Comparison of ENCODE assay signal across 8 cellular contexts in genomic region chr17:49788443-49789277, GRCh38. TPM values are rescaled to one million over a fixed set of nuclear protein-coding genes. Genes with fewer than 3 reads are reported as not detected.
DNase-seq lines count a peak whose midpoint lies in the region; ATAC-seq and TF ChIP-seq lines count a peak whose summit lies in the region.

KAT7 (plus strand) TSS chr17:49788681; CDS start chr17:49788835, 154 bp downstream.

- in situ Hi-C loops in KBM-7 (cut with MboI; ENCODE audit: low pct_unique_long_range_greater_than_20kb, low sequenced_read_pairs): no loop called here

- ATAC-seq in GM21717 (IDR thresholded peaks at IDR 0.05; ENCODE audit: unreplicated experiment): peak; percentile 84

- H3K27me3 Mint-ChIP-seq in activated T-cell treated with anti-CD3 and anti-CD28 coated beads, Interleukin-2, amount 50 U/mL, for 24 hours: no peaks in the 10 kb centered on the region

- peak; percentile 98 for DNase-seq in DMS153 treated with DMSO at 0.1 percent for 48 hours (lab: John Stamatoyannopoulos, UW; ENCODE audit: unreplicated experiment)
- peak; percentile 99 for DNase-seq in KBM-7
- peak; percentile 97 for DNase-seq in activated T-cell treated with anti-CD3 and anti-CD28 coated beads, Interleukin-2, amount 50 U/mL, for 24 hours
- DNase-seq in epithelial cell of proximal tubule (ENCODE audit: low read depth): peak; percentile 94
- DNase-seq in mucosa of gallbladder (ENCODE audit: low spot score): peak; percentile 99
- peak; percentile 93 to 99 for DNase-seq in stimulated activated CD8-positive, alpha-beta memory T cell treated with anti-CD3 and anti-CD28 coated beads, Interleukin-4, amount 100 ng/mL, for 4 hours (ENCODE audit: low read depth in 2 of 2, low spot score in 1 of 2)

- no peak for TF ChIP-seq CTCF in epithelial cell of proximal tubule (conservative IDR thresholded peaks at IDR 0.05; ENCODE audit: low read depth, low read length)

- peaks cover 59% of the 10 kb centered on the region for H3K36me3 Mint-ChIP-seq in activated T-cell treated with anti-CD3 and anti-CD28 coated beads, Interleukin-2, amount 50 U/mL, for 24 hours (ENCODE audit: low read depth)

- peak within 1 kb of the TSS; percentile 99 for H3K27ac Mint-ChIP-seq in activated T-cell treated with anti-CD3 and anti-CD28 coated beads, Interleukin-2, amount 50 U/mL, for 24 hours

- peak within 1 kb of the TSS; percentile 99 for H3K4me3 ChIP-seq in epithelial cell of proximal tubule (ENCODE audit: low read depth, low read length)

- no peaks in the 10 kb centered on the region for H3K9me3 Mint-ChIP-seq in activated T-cell treated with anti-CD3 and anti-CD28 coated beads, Interleukin-2, amount 50 U/mL, for 24 hours

- H3K4me3 Mint-ChIP-seq in activated T-cell treated with anti-CD3 and anti-CD28 coated beads, Interleukin-2, amount 50 U/mL, for 24 hours: peak within 1 kb of the TSS; percentile 95

- peaks cover 56% of the 10 kb centered on the region for H3K4me1 Mint-ChIP-seq in activated T-cell treated with anti-CD3 and anti-CD28 coated beads, Interleukin-2, amount 50 U/mL, for 24 hours (ENCODE audit: low read depth)

TF ChIP-seq in PFSK-1, 5 proteins besides CTCF, POLR2A, EP300 and RAD21:
- TF ChIP-seq POLR2AphosphoS5 (IDR thresholded peaks at IDR 0.05; ENCODE audit: low read depth, low read length): peak; percentile 92
- TF ChIP-seq FOXP2 (optimal IDR thresholded peaks at IDR 0.05; ENCODE audit: borderline replicate concordance, extremely low read depth, extremely low read length, insufficient read depth): no peak
- TF ChIP-seq SIN3A (IDR thresholded peaks at IDR 0.05; ENCODE audit: borderline replicate concordance, insufficient read depth, low read length): no peak
- TF ChIP-seq REST (IDR thresholded peaks at IDR 0.05; ENCODE audit: insufficient read depth in 1 of 2, low read depth in 2 of 2, low read length in 2 of 2): no peak; a peak in 1 of 4 replicates
- peak; percentile 79; the same call in 1 of the 2 replicates for TF ChIP-seq TAF1 (IDR thresholded peaks at IDR 0.05; ENCODE audit: borderline replicate concordance, insufficient read depth, low read length)

RNA-seq across cellular contexts. Expression of gene KAT7, which starts in this region (rescaled TPM):
- 29.9 TPM for polyA plus RNA-seq in PFSK-1 (2012; ENCODE audit: insufficient read length, low read depth)
- total RNA-seq in epithelial cell of proximal tubule: 20.4 and 20.9 TPM in 2 replicates
- 63.8 TPM for total RNA-seq in mucosa of gallbladder

Comparison
In these comparisons a context has a peak if more than half of its experiments do, and no peak if none do; other contexts are left out.
1. Peak in every context shown above with its lines: DNase-seq, ATAC-seq and H3K4me3 ChIP-seq.